ENCODE assay signal across 8 cellular contexts in the genomic region with DNA sequence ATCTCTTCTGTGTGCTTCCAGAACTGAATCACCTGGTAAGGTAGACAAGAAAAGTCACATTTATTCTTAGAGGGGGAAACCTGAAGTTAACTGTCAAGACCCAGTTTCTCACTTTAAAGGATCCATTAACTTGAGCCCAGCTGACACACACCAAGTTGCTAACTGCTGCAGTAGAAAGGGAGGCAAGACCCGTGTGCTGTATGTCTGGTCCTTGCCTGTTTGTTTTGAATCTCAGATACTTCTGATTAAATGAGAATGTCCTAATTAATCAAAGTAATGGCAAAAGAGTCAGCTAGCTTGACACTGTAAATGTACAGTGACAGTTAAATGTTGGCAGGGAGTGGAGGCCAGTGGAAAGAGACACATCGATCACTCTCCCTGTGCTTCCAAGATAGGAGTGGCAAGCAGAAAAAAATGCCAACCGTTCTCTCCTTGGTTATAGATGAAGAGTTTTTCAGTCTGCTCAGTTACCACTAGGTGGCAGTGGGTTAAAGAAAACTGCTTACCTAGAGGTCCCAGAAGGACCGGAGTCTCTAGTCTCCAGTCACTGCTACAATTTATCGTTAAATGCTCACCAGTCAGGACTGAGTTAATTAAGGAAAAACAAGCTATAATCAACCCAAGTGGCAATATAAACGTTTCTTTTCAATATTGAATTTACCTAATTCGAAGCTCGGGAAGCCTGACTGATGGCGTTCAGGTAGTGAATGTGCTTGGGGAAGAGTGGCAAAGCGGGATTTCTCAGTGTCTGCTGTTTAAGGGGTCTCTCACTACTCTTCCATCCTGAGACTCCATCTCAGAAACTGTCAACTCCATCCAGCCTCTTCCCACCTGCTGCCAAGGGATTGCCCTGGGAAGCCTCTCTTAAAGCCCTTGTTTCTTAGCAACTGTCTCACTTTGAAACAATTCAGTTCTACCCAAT. TPM values are rescaled to one million over a fixed set of nuclear protein-coding genes. Genes with fewer than 3 reads are reported as not detected.
A peak's percentile ranks its signal among the peaks of the same experiment; 100 is the strongest.
DNase-seq lines count a peak whose midpoint lies in the region; ATAC-seq and TF ChIP-seq lines count a peak whose summit lies in the region.

No MANE protein-coding gene starts in this region.

- no peak overlapping the region for H3K27ac Mint-ChIP-seq in HFFc6
- no peak overlapping the region for H3K27ac Mint-ChIP-seq in nephron

- ATAC-seq in GM21737 (IDR thresholded peaks at IDR 0.05; ENCODE audit: unreplicated experiment) = no peak

- H3K4me3 Mint-ChIP-seq in HFFc6 (no peak overlapping the region), nephron (no peak overlapping the region)

- POLR2A ChIA-PET in GM10248 (lab: Yijun Ruan, JAX) = no interaction called here

- no peaks in the 10 kb centered on the region for H3K36me3 Mint-ChIP-seq in HFFc6 (ENCODE audit: low read depth)
- H3K36me3 Mint-ChIP-seq in nephron (ENCODE audit: low read depth) = no peaks in the 10 kb centered on the region

- TF ChIP-seq CTCF in GM10248 (IDR thresholded peaks at IDR 0.05; ENCODE audit: control extremely low read depth, extremely low read depth, low read depth, missing control alignments) (peak; percentile 75), HFFc6 (IDR thresholded peaks at IDR 0.05) (peak; percentile 91), nephron (IDR thresholded peaks at IDR 0.05; ENCODE audit: unreplicated experiment in 3 of 3) (peak; percentile 71 to 81 (median 80))

- H3K4me1 Mint-ChIP-seq in HFFc6 (ENCODE audit: low read depth) = peaks cover 5% of the 10 kb centered on the region; the same call in 1 of the 2 replicates
- H3K4me1 Mint-ChIP-seq in nephron = peaks cover 53% of the 10 kb centered on the region

- peak; percentile 77 for DNase-seq in AG08395 (ENCODE audit: low spot score)
- DNase-seq in GM10248 (ENCODE audit: extremely low spot score) = peak; percentile 66
- DNase-seq in HFFc6 = peak; percentile 67
- peak; percentile 65 for DNase-seq in NCI-H1694 treated with DMSO at 0.1 percent for 48 hours (lab: John Stamatoyannopoulos, UW)
- peak; percentile 2 for DNase-seq in T follicular helper cell (ENCODE audit: low read depth)
- peak; percentile 78 for DNase-seq in fibroblast of peridontal ligament (ENCODE audit: extremely low read depth)

- H3K9me3 Mint-ChIP-seq in HFFc6 = no peaks in the 10 kb centered on the region
- H3K9me3 Mint-ChIP-seq in nephron = no peaks in the 10 kb centered on the region

- H3K27me3 Mint-ChIP-seq in HFFc6 (ENCODE audit: insufficient read depth) = peaks cover 2% of the 10 kb centered on the region
- H3K27me3 Mint-ChIP-seq in nephron (ENCODE audit: low read depth) = no peaks in the 10 kb centered on the region

- CTCF ChIA-PET in GM10248 (lab: Yijun Ruan, JAX) = interaction anchor here (0.7 to 6.5 kb wide), 30 partner anchors 8 to 1371 kb away, joined by 3 to 52 read pairs (median 4); a partner anchor contains a TSS

RNA-seq across cellular contexts. Expression of a gene that starts 18.4 kb away (rescaled TPM):
- 1 to 10 TPM; 2.0 to 2.9 (median 2.2) TPM for total RNA-seq in HFFc6 (2021; fragmentation: NEBNext Ultra II Directional; extraction: Animal tissue kit (Norgen Biotek cat#: 25700))

RNA-seq across cellular contexts. Expression of a gene that starts 30.7 kb away (rescaled TPM):
- 10 to 100 TPM; 13.2 to 16.1 (median 13.5) TPM for total RNA-seq in HFFc6 (2021; fragmentation: NEBNext Ultra II Directional; extraction: Animal tissue kit (Norgen Biotek cat#: 25700))

Comparison
In these comparisons a context has a peak if more than half of its experiments do, and no peak if none do; other contexts are left out.
1. DNase-seq: peak in every context shown above with its lines; median percentile 78 in fibroblast of peridontal ligament; 77 in AG08395; 67 in HFFc6; 66 in GM10248; 65 in NCI-H1694 treated with DMSO at 0.1 percent for 48 hours; 2 in T follicular helper cell.